19 cellular contexts compared by ENCODE assay signal in genomic region chr5:55377810-55378209, GRCh38.
DNase-seq lines count a peak whose midpoint lies in the region; ATAC-seq lines count a peak whose summit lies in the region.
"Had no signal": no experiment of that assay in that cellular context is flagged by ENCODE, and none has a peak within 500 bp of the region (broad histone marks: within the 10 kb centered on the region; RNA-seq: fewer than 3 reads in every experiment).

No MANE protein-coding gene starts in this region.

- peaks cover 5% of the 10 kb centered on the region for H3K4me1 Mint-ChIP-seq in activated T-helper 17 cell treated with anti-CD3 and anti-CD28 coated beads, Interleukin-2, amount 50 U/mL, for 72 hours
- H3K4me1 Mint-ChIP-seq: GM23338 had no signal

- ATAC-seq in activated T-helper 17 cell treated with anti-CD3 and anti-CD28 coated beads, Interleukin-2, amount 50 U/mL, for 72 hours (replicated peaks), result peak; percentile 63
- ATAC-seq in GM21528 (IDR thresholded peaks at IDR 0.05; ENCODE audit: low FRiP score, unreplicated experiment), result no peak
- ATAC-seq in HG03095 (IDR thresholded peaks at IDR 0.05; ENCODE audit: unreplicated experiment), result no peak
- ATAC-seq: GM23338, Right ventricle myocardium inferior had no signal

- H3K27me3 Mint-ChIP-seq in activated T-helper 17 cell treated with anti-CD3 and anti-CD28 coated beads, Interleukin-2, amount 50 U/mL, for 72 hours, result no peaks in the 10 kb centered on the region
- H3K27me3 Mint-ChIP-seq: CD8-positive, alpha-beta memory T cell had no signal

- peak; percentile 15 for DNase-seq in Caki2 (ENCODE audit: low read depth)
- DNase-seq in epithelial cell of prostate (ENCODE audit: low read depth, low spot score), result peak; percentile 10
- DNase-seq in NCI-H2196 (lab: John Stamatoyannopoulos, UW; ENCODE audit: unreplicated experiment), result no peak
- no peak for DNase-seq in stimulated activated CD4-positive, alpha-beta T cell treated with anti-CD3 and anti-CD28 coated beads, Interleukin-15, amount 100 ng/mL, for 24 hours
- DNase-seq: CD8-positive, alpha-beta memory T cell; DMS 273 treated with DMSO at 0.1 percent for 48 hours; DND-41; HCEC 1CT; NCI-H1105 treated with DMSO at 0.1 percent for 48 hours; NCI-H1694; NCI-H2081 treated with DMSO at 0.1 percent for 48 hours; NCI-H774 had no signal

- no peaks in the 10 kb centered on the region for H3K9me3 Mint-ChIP-seq in activated T-helper 17 cell treated with anti-CD3 and anti-CD28 coated beads, Interleukin-2, amount 50 U/mL, for 72 hours

- in situ Hi-C loops in Caki2 (cut with HindIII; ENCODE audit: low pct_unique_long_range_greater_than_20kb, low sequenced_read_pairs), result no loop called here

- H3K27me3 ChIP-seq in muscle layer of duodenum (ENCODE audit: low read depth, low read length), result no peaks in the 10 kb centered on the region
- H3K27me3 ChIP-seq: BLaER1 had no signal

- no peaks in the 10 kb centered on the region for H3K9me3 ChIP-seq in muscle layer of duodenum (ENCODE audit: control insufficient read depth in 1 of 2, low read length in 2 of 2)

- H3K4me3 Mint-ChIP-seq in activated T-helper 17 cell treated with anti-CD3 and anti-CD28 coated beads, Interleukin-2, amount 50 U/mL, for 72 hours, result no peak overlapping the region
- H3K4me3 Mint-ChIP-seq: CD8-positive, alpha-beta memory T cell; GM23338 had no signal

- H3K27ac ChIP-seq in epithelial cell of prostate (no peak overlapping the region), muscle layer of duodenum (ENCODE audit: low read length) (peak overlapping the region; percentile 54)
- H3K27ac ChIP-seq: BLaER1 had no signal

- H3K27ac Mint-ChIP-seq in activated T-helper 17 cell treated with anti-CD3 and anti-CD28 coated beads, Interleukin-2, amount 50 U/mL, for 72 hours, result peak overlapping the region; percentile 31
- H3K27ac Mint-ChIP-seq: GM23338 had no signal

- peaks cover 18 to 30% of the 10 kb centered on the region in 2 donors for H3K36me3 ChIP-seq in muscle layer of duodenum (ENCODE audit: control insufficient read depth in 1 of 2, insufficient read depth in 2 of 2, low read length in 2 of 2)

- H3K4me3 ChIP-seq in muscle layer of duodenum (ENCODE audit: low read depth in 1 of 2, low read length in 2 of 2), result no peak overlapping the region
- H3K4me3 ChIP-seq: BLaER1, GM23338 had no signal

- no peaks in the 10 kb centered on the region for H3K4me1 ChIP-seq in muscle layer of duodenum (ENCODE audit: control insufficient read depth in 1 of 2, insufficient read depth in 2 of 2, low read length in 2 of 2)
- H3K4me1 ChIP-seq: BLaER1 had no signal

- H3K36me3 Mint-ChIP-seq in activated T-helper 17 cell treated with anti-CD3 and anti-CD28 coated beads, Interleukin-2, amount 50 U/mL, for 72 hours (ENCODE audit: low read depth), result peaks cover 87% of the 10 kb centered on the region

Comparison
In these comparisons a context has a peak if more than half of its experiments do, and no peak if none do; other contexts are left out.
1. DNase-seq: peak in Caki2 (single experiment) and epithelial cell of prostate (single experiment); none in NCI-H2196 (single experiment) and stimulated activated CD4-positive, alpha-beta T cell treated with anti-CD3 and anti-CD28 coated beads, Interleukin-15, amount 100 ng/mL, for 24 hours (single experiment).